ENCODE assay signal across 17 cellular contexts in the genomic region with DNA sequence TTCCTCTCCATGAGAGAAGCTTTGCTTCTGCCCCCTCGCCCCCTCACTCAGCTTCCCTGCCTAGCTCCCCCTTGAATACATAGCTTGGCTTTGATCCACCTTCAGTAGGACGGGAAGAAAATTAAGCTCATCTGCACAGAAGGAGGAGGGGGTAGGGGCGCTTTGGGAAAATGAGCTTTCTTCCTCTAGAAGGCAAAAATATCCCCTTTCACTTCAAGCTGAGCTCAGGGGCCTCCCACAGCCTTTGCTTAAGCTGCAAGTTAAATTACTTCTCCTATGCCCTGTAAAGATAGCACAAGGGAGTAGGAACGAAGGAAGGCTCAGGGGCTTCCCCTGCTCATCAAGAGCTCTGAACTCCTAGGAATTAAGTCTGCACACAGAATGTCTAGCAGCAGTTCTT.
"Had no signal": no experiment of that assay in that cellular context is flagged by ENCODE, and none has a peak within 500 bp of the region (broad histone marks: within the 10 kb centered on the region; RNA-seq: fewer than 3 reads in every experiment).

No MANE protein-coding gene starts in this region.

- H3K27me3 Mint-ChIP-seq: dendritic cell treated with granulocyte-macrophage colony-stimulating factor and Interleukin-4, amounts not matched to agents 40 ng/mL and 50 ng/mL, for 4 days had no signal

- H3K27ac ChIP-seq: brain microvascular endothelial cell had no signal

- ATAC-seq: activated CD8-positive, alpha-beta memory T cell treated with anti-CD3 and anti-CD28 coated beads, Interleukin-2, amount 10 ng/mL, durations not matched to agents 7 days and 5 days; right cardiac atrium; stimulated activated naive B cell treated with anti-CD40 and anti-IgM and Interleukin-4, amounts not matched to agents 10 μg/mL and 1 μg/mL and 100 μg/mL, for 72 hours had no signal

- H3K4me1 Mint-ChIP-seq: activated CD8-positive, alpha-beta memory T cell treated with anti-CD3 and anti-CD28 coated beads, Interleukin-2, amount 10 ng/mL, durations not matched to agents 7 days and 5 days; activated naive CD4-positive, alpha-beta T cell treated with anti-CD3 and anti-CD28 coated beads, Interleukin-2, amount 50 U/mL, for 24 hours; stimulated activated naive B cell treated with anti-CD40 and anti-IgM and Interleukin-4, amounts not matched to agents 10 μg/mL and 1 μg/mL and 100 μg/mL, for 72 hours had no signal

- DNase-seq: activated CD4-positive, alpha-beta T cell treated with anti-CD3 and anti-CD28 coated beads, Interleukin-2, amount 50 U/mL, for 4 hours; activated CD4-positive, CD25-positive, alpha-beta regulatory T cell treated with anti-CD3 and anti-CD28 coated beads, Interleukin-2, amount 50 U/mL, for 72 hours; activated CD8-positive, alpha-beta memory T cell treated with anti-CD3 and anti-CD28 coated beads, Interleukin-2, amount 10 ng/mL, durations not matched to agents 7 days and 5 days; activated effector memory CD4-positive, alpha-beta T cell treated with Interleukin-2 at 50 U/mL for 16 hours; activated T-cell treated with anti-CD3 and anti-CD28 coated beads, Interleukin-2, amount 50 U/mL, for 24 hours; brain microvascular endothelial cell; cerebellar nuclear complex; erythroblast; hippocampal formation; right cardiac atrium; stimulated activated CD4-positive, alpha-beta T cell treated with anti-CD3 and anti-CD28 coated beads, Interleukin-1b, Interleukin-23, amount 100 ng/mL, for 48 hours; stimulated activated naive B cell treated with anti-CD40 and anti-IgM and Interleukin-4, amounts not matched to agents 10 μg/mL and 1 μg/mL and 100 μg/mL, for 72 hours; substantia nigra; trophoblast cell had no signal

- H3K36me3 ChIP-seq: brain microvascular endothelial cell had no signal

- H3K36me3 Mint-ChIP-seq: activated CD8-positive, alpha-beta memory T cell treated with anti-CD3 and anti-CD28 coated beads, Interleukin-2, amount 10 ng/mL, durations not matched to agents 7 days and 5 days; activated naive CD4-positive, alpha-beta T cell treated with anti-CD3 and anti-CD28 coated beads, Interleukin-2, amount 50 U/mL, for 24 hours; stimulated activated naive B cell treated with anti-CD40 and anti-IgM and Interleukin-4, amounts not matched to agents 10 μg/mL and 1 μg/mL and 100 μg/mL, for 72 hours had no signal

- H3K27ac Mint-ChIP-seq: activated CD8-positive, alpha-beta memory T cell treated with anti-CD3 and anti-CD28 coated beads, Interleukin-2, amount 10 ng/mL, durations not matched to agents 7 days and 5 days; activated naive CD4-positive, alpha-beta T cell treated with anti-CD3 and anti-CD28 coated beads, Interleukin-2, amount 50 U/mL, for 24 hours; activated T-cell treated with anti-CD3 and anti-CD28 coated beads, Interleukin-2, amount 50 U/mL, for 24 hours; dendritic cell treated with granulocyte-macrophage colony-stimulating factor and Interleukin-4, amounts not matched to agents 40 ng/mL and 50 ng/mL, for 4 days; stimulated activated naive B cell treated with anti-CD40 and anti-IgM and Interleukin-4, amounts not matched to agents 10 μg/mL and 1 μg/mL and 100 μg/mL, for 72 hours; T-helper 1 cell treated with Interleukin-12 subunit alpha and Interleukin-12 subunit beta and Interleukin-4 antibody, amounts not matched to agents 30 μg/mL and 1 μg/mL, for 36 hours had no signal

- H3K9me3 Mint-ChIP-seq: activated naive CD4-positive, alpha-beta T cell treated with anti-CD3 and anti-CD28 coated beads, Interleukin-2, amount 50 U/mL, for 24 hours; activated T-cell treated with anti-CD3 and anti-CD28 coated beads, Interleukin-2, amount 50 U/mL, for 24 hours; dendritic cell treated with granulocyte-macrophage colony-stimulating factor and Interleukin-4, amounts not matched to agents 40 ng/mL and 50 ng/mL, for 4 days; stimulated activated naive B cell treated with anti-CD40 and anti-IgM and Interleukin-4, amounts not matched to agents 10 μg/mL and 1 μg/mL and 100 μg/mL, for 72 hours; T-helper 1 cell treated with Interleukin-12 subunit alpha and Interleukin-12 subunit beta and Interleukin-4 antibody, amounts not matched to agents 30 μg/mL and 1 μg/mL, for 36 hours had no signal

- H3K4me3 Mint-ChIP-seq: activated CD8-positive, alpha-beta memory T cell treated with anti-CD3 and anti-CD28 coated beads, Interleukin-2, amount 10 ng/mL, durations not matched to agents 7 days and 5 days; activated naive CD4-positive, alpha-beta T cell treated with anti-CD3 and anti-CD28 coated beads, Interleukin-2, amount 50 U/mL, for 24 hours; activated T-cell treated with anti-CD3 and anti-CD28 coated beads, Interleukin-2, amount 50 U/mL, for 24 hours; dendritic cell treated with granulocyte-macrophage colony-stimulating factor and Interleukin-4, amounts not matched to agents 40 ng/mL and 50 ng/mL, for 4 days; stimulated activated naive B cell treated with anti-CD40 and anti-IgM and Interleukin-4, amounts not matched to agents 10 μg/mL and 1 μg/mL and 100 μg/mL, for 72 hours; T-helper 1 cell treated with Interleukin-12 subunit alpha and Interleukin-12 subunit beta and Interleukin-4 antibody, amounts not matched to agents 30 μg/mL and 1 μg/mL, for 36 hours had no signal
